ENCODE assay signal across 8 cellular contexts in the genomic region with DNA sequence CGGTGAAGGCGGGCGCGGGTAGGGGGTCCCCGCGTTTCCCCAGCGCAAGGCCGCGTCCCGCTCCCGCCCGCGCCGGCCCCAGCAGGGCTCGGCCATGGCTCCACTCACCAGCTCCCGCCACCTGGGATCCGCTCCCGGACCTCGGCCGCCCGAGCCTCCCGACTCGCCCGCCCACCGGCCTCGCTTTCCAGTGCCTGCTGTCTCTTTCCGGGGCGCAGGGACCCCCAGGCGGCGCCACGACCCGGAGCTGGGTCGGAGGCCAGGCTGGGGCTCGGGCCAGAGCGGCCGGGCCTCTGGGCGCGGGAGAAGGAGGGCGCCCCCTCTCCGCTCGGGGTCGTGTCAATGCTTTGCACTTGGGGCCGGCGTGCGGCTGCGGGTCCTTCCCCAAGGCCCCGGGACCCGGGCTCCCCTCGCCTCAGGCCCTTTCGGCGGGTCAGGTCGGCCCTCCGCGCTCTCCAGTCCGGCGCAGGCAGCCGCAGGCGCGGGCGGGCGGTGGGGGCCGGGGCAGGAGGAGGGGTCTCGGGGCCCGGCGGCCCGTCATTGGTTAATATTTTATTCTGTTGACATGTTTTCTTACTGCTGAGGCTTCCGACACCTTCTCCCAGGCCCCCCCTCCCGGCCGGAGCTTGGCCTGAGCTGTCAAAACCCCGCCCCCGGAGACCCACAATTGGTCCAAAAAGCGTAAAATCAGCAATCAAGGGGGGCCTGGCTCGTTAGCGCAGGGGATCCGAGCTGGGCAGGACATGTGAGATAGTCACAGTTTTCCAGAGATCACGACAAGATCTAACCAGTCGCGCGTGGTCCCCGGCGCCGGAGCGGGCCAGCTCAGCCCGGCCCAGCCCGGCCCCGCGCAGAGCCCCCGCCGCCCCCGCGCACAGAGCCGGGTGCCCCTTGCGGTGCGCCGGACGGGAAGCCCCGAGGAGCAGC. TPM values are rescaled to one million over a fixed set of nuclear protein-coding genes. Genes with fewer than 3 reads are reported as not detected.
DNase-seq lines count a peak whose midpoint lies in the region; ATAC-seq and TF ChIP-seq lines count a peak whose summit lies in the region.

A gene (plus strand): TSS at position 713 of the 927 bp plus-strand sequence. CDS start 334 bp downstream, outside the sequence.

- peak within 1 kb of the TSS; percentile 87 for H3K27ac Mint-ChIP-seq in activated naive CD4-positive, alpha-beta T cell treated with anti-CD3 and anti-CD28 coated beads, Interleukin-2, amount 50 U/mL, for 24 hours
- no peak within 1 kb of the TSS for H3K27ac Mint-ChIP-seq in activated naive CD4-positive, alpha-beta T cell treated with anti-CD3 and anti-CD28 coated beads, Interleukin-2, amount 50 U/mL, for 72 hours
- peak within 1 kb of the TSS in 1 of 9 donors; percentile 85 for H3K27ac Mint-ChIP-seq in naive thymus-derived CD4-positive, alpha-beta T cell

- no CpG with 5 or more reads among the region's 97 CpGs for WGBS in esophagus squamous epithelium, 2 donors

- peaks cover 46 to 85% (median 54%) of the 10 kb centered on the region in 3 donors for H3K4me1 ChIP-seq in esophagus squamous epithelium
- H3K4me1 ChIP-seq in naive thymus-derived CD4-positive, alpha-beta T cell (ENCODE audit: control insufficient read depth in 2 of 2, insufficient read depth in 2 of 2, low read length in 2 of 2): peaks cover 12 to 36% of the 10 kb centered on the region in 2 donors

- H3K27ac ChIP-seq in SU-DHL-6 (ENCODE audit: low read depth, low read length) (no peak within 1 kb of the TSS), esophagus squamous epithelium (peak within 1 kb of the TSS; percentile 79 to 92 (median 88))
- H3K27ac ChIP-seq in naive thymus-derived CD4-positive, alpha-beta T cell (ENCODE audit: low read depth, low read length): no peak within 1 kb of the TSS

- peaks cover 46% of the 10 kb centered on the region for H3K27me3 Mint-ChIP-seq in activated naive CD4-positive, alpha-beta T cell treated with anti-CD3 and anti-CD28 coated beads, Interleukin-2, amount 50 U/mL, for 24 hours
- peaks cover 53 to 70% (median 62%) of the 10 kb centered on the region in 5 donors for H3K27me3 Mint-ChIP-seq in naive thymus-derived CD4-positive, alpha-beta T cell

- DNase-seq in activated naive CD4-positive, alpha-beta T cell treated with anti-CD3 and anti-CD28 coated beads, Interleukin-2, amount 50 U/mL, for 72 hours (ENCODE audit: low spot score in 2 of 2): no peak
- DNase-seq in esophagus squamous epithelium (lab: John Stamatoyannopoulos, UW): no peak
- no peak for DNase-seq in naive thymus-derived CD4-positive, alpha-beta T cell
- no peak for DNase-seq in stimulated activated CD4-positive, alpha-beta T cell treated with anti-CD3 and anti-CD28 coated beads, Interleukin-12 subunit alpha, Interleukin-12 subunit beta, amount 100 ng/mL, for 4 hours
- DNase-seq in KG1 (lab: John Stamatoyannopoulos, UW): no peak

- no peaks in the 10 kb centered on the region for H4K20me1 ChIP-seq in SU-DHL-6 (ENCODE audit: low read depth, low read length)

- intact Hi-C loops in esophagus squamous epithelium (cut with DNase I): loop anchor here (5.0 kb wide), 1 partner anchor 397 kb away; no protein-coding TSS in a partner anchor
- intact Hi-C loops in naive thymus-derived CD4-positive, alpha-beta T cell (cut with micrococcal nuclease): no loop called here

- no peaks in the 10 kb centered on the region for H3F3A ChIP-seq in SU-DHL-6 (ENCODE audit: insufficient read depth)

- peaks cover 6% of the 10 kb centered on the region for H3K36me3 Mint-ChIP-seq in activated naive CD4-positive, alpha-beta T cell treated with anti-CD3 and anti-CD28 coated beads, Interleukin-2, amount 50 U/mL, for 24 hours
- peaks cover 0 to 11% of the 10 kb centered on the region in 2 donors for H3K36me3 Mint-ChIP-seq in activated naive CD4-positive, alpha-beta T cell treated with anti-CD3 and anti-CD28 coated beads, Interleukin-2, amount 50 U/mL, for 72 hours
- peaks cover 0 to 3% (median 0%) of the 10 kb centered on the region in 5 donors for H3K36me3 Mint-ChIP-seq in naive thymus-derived CD4-positive, alpha-beta T cell

- H3K9ac ChIP-seq in SU-DHL-6 (ENCODE audit: low read length): no peak within 1 kb of the TSS

- H3K27me3 ChIP-seq in SU-DHL-6 (ENCODE audit: low read length) (no peaks in the 10 kb centered on the region), esophagus squamous epithelium (peaks cover 47 to 99% (median 58%) of the 10 kb centered on the region in 4 donors)
- H3K27me3 ChIP-seq in naive thymus-derived CD4-positive, alpha-beta T cell (ENCODE audit: control insufficient read depth in 2 of 2, insufficient read depth in 2 of 2, low read length in 2 of 2): peaks cover 0 to 31% of the 10 kb centered on the region in 2 donors

- H2AFZ ChIP-seq in SU-DHL-6 (ENCODE audit: low read depth, low read length, severe bottlenecking): no peak within 1 kb of the TSS

- H3K9me3 ChIP-seq in SU-DHL-6 (ENCODE audit: insufficient read depth, low read length) (no peaks in the 10 kb centered on the region), esophagus squamous epithelium (no peaks in the 10 kb centered on the region)
- no peaks in the 10 kb centered on the region for H3K9me3 ChIP-seq in naive thymus-derived CD4-positive, alpha-beta T cell (ENCODE audit: control insufficient read depth in 2 of 3, low read length in 3 of 3)

- H3K4me3 Mint-ChIP-seq in activated naive CD4-positive, alpha-beta T cell treated with anti-CD3 and anti-CD28 coated beads, Interleukin-2, amount 50 U/mL, for 24 hours: peak within 1 kb of the TSS; percentile 84
- H3K4me3 Mint-ChIP-seq in naive thymus-derived CD4-positive, alpha-beta T cell: peak within 1 kb of the TSS; percentile 64 to 84 (median 78)

- no peaks in the 10 kb centered on the region for H3K36me3 ChIP-seq in SU-DHL-6 (ENCODE audit: low read length)
- H3K36me3 ChIP-seq in esophagus squamous epithelium: no peaks in the 10 kb centered on the region
- no peaks in the 10 kb centered on the region for H3K36me3 ChIP-seq in naive thymus-derived CD4-positive, alpha-beta T cell (ENCODE audit: control insufficient read depth in 2 of 3, insufficient read depth in 3 of 3, low read length in 3 of 3)

- TF ChIP-seq POLR2A in esophagus squamous epithelium (IDR thresholded peaks at IDR 0.05): peak in 2 of 4 donors; percentile 45

- TF ChIP-seq CTCF in SU-DHL-6 (IDR thresholded peaks at IDR 0.05; ENCODE audit: insufficient read depth, low read length, poor library complexity, severe bottlenecking) (no peak), esophagus squamous epithelium (IDR thresholded peaks at IDR 0.05) (no peak)

- H3K4me1 Mint-ChIP-seq in activated naive CD4-positive, alpha-beta T cell treated with anti-CD3 and anti-CD28 coated beads, Interleukin-2, amount 50 U/mL, for 24 hours: peaks cover 41% of the 10 kb centered on the region
- H3K4me1 Mint-ChIP-seq in naive thymus-derived CD4-positive, alpha-beta T cell: peaks cover 27 to 50% (median 44%) of the 10 kb centered on the region in 7 donors

- POLR2A ChIA-PET in naive thymus-derived CD4-positive, alpha-beta T cell (lab: Charles Lee): no interaction called here

- peak within 1 kb of the TSS; percentile 3 for H3K4me2 ChIP-seq in SU-DHL-6 (ENCODE audit: low read depth, low read length, poor library complexity, severe bottlenecking)

- ATAC-seq in activated naive CD4-positive, alpha-beta T cell treated with anti-CD3 and anti-CD28 coated beads, Interleukin-2, amount 50 U/mL, for 72 hours: no peak
- no peak for ATAC-seq in naive thymus-derived CD4-positive, alpha-beta T cell
- ATAC-seq in GM18867 (IDR thresholded peaks at IDR 0.05; ENCODE audit: unreplicated experiment): no peak

- no peaks in the 10 kb centered on the region for H3K9me2 ChIP-seq in SU-DHL-6 (replicated peaks; ENCODE audit: insufficient read depth, low read length)

- no peaks in the 10 kb centered on the region for H3K9me3 Mint-ChIP-seq in activated naive CD4-positive, alpha-beta T cell treated with anti-CD3 and anti-CD28 coated beads, Interleukin-2, amount 50 U/mL, for 24 hours
- H3K9me3 Mint-ChIP-seq in activated naive CD4-positive, alpha-beta T cell treated with anti-CD3 and anti-CD28 coated beads, Interleukin-2, amount 50 U/mL, for 72 hours: no peaks in the 10 kb centered on the region
- H3K9me3 Mint-ChIP-seq in naive thymus-derived CD4-positive, alpha-beta T cell: peaks cover 0 to 4% (median 0%) of the 10 kb centered on the region in 11 donors

- H3K4me3 ChIP-seq in SU-DHL-6 (ENCODE audit: insufficient read depth, low read length, poor library complexity, severe bottlenecking) (no peak within 1 kb of the TSS), esophagus squamous epithelium (peak within 1 kb of the TSS; percentile 38 to 81 (median 53))
- H3K4me3 ChIP-seq in naive thymus-derived CD4-positive, alpha-beta T cell (ENCODE audit: low read length): no peak within 1 kb of the TSS

- CTCF ChIA-PET in naive thymus-derived CD4-positive, alpha-beta T cell (lab: Charles Lee): no interaction called here

- no peaks in the 10 kb centered on the region for H3K79me2 ChIP-seq in SU-DHL-6 (ENCODE audit: insufficient read depth, low read length)

RNA-seq across cellular contexts. Expression of the gene that starts here (rescaled TPM):
- not detected for total RNA-seq in activated naive CD4-positive, alpha-beta T cell treated with anti-CD3 and anti-CD28 coated beads, Interleukin-2, amount 50 U/mL, for 72 hours
- total RNA-seq in esophagus squamous epithelium: 10 to 100 TPM in 1 of 4 donors, 1 to 10 TPM in 3; 2.2 to 13.4 (median 4.2) TPM
- not detected for total RNA-seq in naive thymus-derived CD4-positive, alpha-beta T cell
- not detected for polyA plus RNA-seq in naive thymus-derived CD4-positive, alpha-beta T cell

Comparison
In these comparisons a context has a peak if more than half of its experiments do, and no peak if none do; other contexts are left out.
1. H3K27ac ChIP-seq: peak in esophagus squamous epithelium (4 of 4); none in SU-DHL-6 (single experiment) and naive thymus-derived CD4-positive, alpha-beta T cell (single experiment).
2. H3K4me3 ChIP-seq: peak in esophagus squamous epithelium (4 of 4); none in SU-DHL-6 (single experiment) and naive thymus-derived CD4-positive, alpha-beta T cell (single experiment).